10 cellular contexts compared by ENCODE assay signal in genomic region chr6:21264288-21264818, GRCh38.
DNase-seq lines count a peak whose midpoint lies in the region; ATAC-seq and TF ChIP-seq lines count a peak whose summit lies in the region.
"Had no signal": no experiment of that assay in that cellular context is flagged by ENCODE, and none has a peak within 500 bp of the region (broad histone marks: within the 10 kb centered on the region; RNA-seq: fewer than 3 reads in every experiment).

No MANE protein-coding gene starts in this region.

- no peak overlapping the region for H3K4me3 Mint-ChIP-seq in stimulated activated memory B cell treated with anti-CD40 and anti-IgM and Interleukin-4, amounts not matched to agents 10 μg/mL and 1 μg/mL and 100 μg/mL, for 72 hours

- H3K23ac ChIP-seq in neuronal stem cell (ENCODE audit: low read depth, low read length, poor library complexity): no peak overlapping the region

- H2BK120ac ChIP-seq in neuronal stem cell (ENCODE audit: low read depth, low read length): no peak overlapping the region

- no peaks in the 10 kb centered on the region for H3K9me3 ChIP-seq in Loucy (ENCODE audit: insufficient read depth, low read depth, low read length)
- H3K9me3 ChIP-seq in neuronal stem cell (replicated peaks in 1 of 2; ENCODE audit: control insufficient read depth in 2 of 2, insufficient read depth in 1 of 2, low read depth in 1 of 2, low read length in 2 of 2): peaks cover 0 to 3% of the 10 kb centered on the region in 2 donors

- no peaks in the 10 kb centered on the region for H3K36me3 Mint-ChIP-seq in stimulated activated memory B cell treated with anti-CD40 and anti-IgM and Interleukin-4, amounts not matched to agents 10 μg/mL and 1 μg/mL and 100 μg/mL, for 72 hours

- H2AFZ ChIP-seq in Loucy (ENCODE audit: low read length) (peak overlapping the region; percentile 8), neuronal stem cell (ENCODE audit: low read length) (peak overlapping the region; percentile 44)

- DNase-seq in NCI-H526 treated with DMSO at 0.1 percent for 48 hours (lab: John Stamatoyannopoulos, UW) (peak; percentile 26), NCI-H526 (lab: John Stamatoyannopoulos, UW) (no peak), NCI-H774 (lab: John Stamatoyannopoulos, UW) (peak; percentile 23), neuronal stem cell (ENCODE audit: low spot score) (no peak), SW 1271 (lab: John Stamatoyannopoulos, UW) (no peak), epidermal melanocyte (ENCODE audit: insufficient read length, low spot score) (no peak)
- DNase-seq: activated CD4-positive, CD25-positive, alpha-beta regulatory T cell; GDM1 had no signal

- no peak overlapping the region for H2BK15ac ChIP-seq in neuronal stem cell (ENCODE audit: low read length)

- no peaks in the 10 kb centered on the region for H3K9me3 Mint-ChIP-seq in stimulated activated memory B cell treated with anti-CD40 and anti-IgM and Interleukin-4, amounts not matched to agents 10 μg/mL and 1 μg/mL and 100 μg/mL, for 72 hours

- no peak overlapping the region for H2BK5ac ChIP-seq in neuronal stem cell (ENCODE audit: low read length)

- no peaks in the 10 kb centered on the region for H3K27me3 Mint-ChIP-seq in stimulated activated memory B cell treated with anti-CD40 and anti-IgM and Interleukin-4, amounts not matched to agents 10 μg/mL and 1 μg/mL and 100 μg/mL, for 72 hours

- H3K4me2 ChIP-seq in Loucy (ENCODE audit: low read depth, low read length, poor library complexity, severe bottlenecking) (peak overlapping the region; percentile 72), neuronal stem cell (ENCODE audit: insufficient read depth, low read length, poor library complexity, severe bottlenecking) (no peak overlapping the region)

- TF ChIP-seq CTCF in Loucy (conservative IDR thresholded peaks at IDR 0.05; ENCODE audit: low read length): no peak

- no peak overlapping the region for H3K27ac Mint-ChIP-seq in stimulated activated memory B cell treated with anti-CD40 and anti-IgM and Interleukin-4, amounts not matched to agents 10 μg/mL and 1 μg/mL and 100 μg/mL, for 72 hours

- no peaks in the 10 kb centered on the region for H3K79me1 ChIP-seq in neuronal stem cell (ENCODE audit: low read depth, low read length)

- ATAC-seq in stimulated activated memory B cell treated with anti-CD40 and anti-IgM and Interleukin-4, amounts not matched to agents 10 μg/mL and 1 μg/mL and 100 μg/mL, for 72 hours: no peak

- H3K4me3 ChIP-seq in Loucy (ENCODE audit: low read length, poor library complexity, severe bottlenecking) (peak overlapping the region; percentile 58), neuronal stem cell (ENCODE audit: low read length in 2 of 2) (no peak overlapping the region)

- no peak overlapping the region for H4K91ac ChIP-seq in neuronal stem cell (ENCODE audit: low read depth, low read length, poor library complexity)

- no peak overlapping the region for H2AK5ac ChIP-seq in neuronal stem cell (ENCODE audit: low read depth, low read length)

- no peaks in the 10 kb centered on the region for H4K20me1 ChIP-seq in Loucy (ENCODE audit: insufficient read depth, low read length, poor library complexity, severe bottlenecking)

- no peaks in the 10 kb centered on the region for H3K79me2 ChIP-seq in Loucy (ENCODE audit: insufficient read depth, low read length)

- no peaks in the 10 kb centered on the region for H3K27me3 ChIP-seq in Loucy (ENCODE audit: insufficient read depth, low read length, poor library complexity, severe bottlenecking)
- H3K27me3 ChIP-seq in neuronal stem cell (ENCODE audit: control insufficient read depth in 3 of 3, insufficient read depth in 3 of 3, low read depth in 1 of 3, low read length in 3 of 3): no peaks in the 10 kb centered on the region

- no CpG with 5 or more reads among the region's 8 CpGs for WGBS in neuronal stem cell (ENCODE audit: extremely low coverage in 2 of 2, insufficient read length in 2 of 2, insufficient replicate concordance in 1 of 2), 2 donors

- no peaks in the 10 kb centered on the region for H3F3A ChIP-seq in Loucy (ENCODE audit: low read depth)

- no peak overlapping the region for H4K8ac ChIP-seq in neuronal stem cell (ENCODE audit: low read depth, low read length)

- H2BK12ac ChIP-seq in neuronal stem cell (ENCODE audit: low read length): no peak overlapping the region

- peaks cover 18% of the 10 kb centered on the region for H3K4me1 Mint-ChIP-seq in stimulated activated memory B cell treated with anti-CD40 and anti-IgM and Interleukin-4, amounts not matched to agents 10 μg/mL and 1 μg/mL and 100 μg/mL, for 72 hours

- H3K4ac ChIP-seq in neuronal stem cell (ENCODE audit: low read length): no peak overlapping the region

- H3K9me2 ChIP-seq in Loucy (replicated peaks; ENCODE audit: low read depth, low read length): no peaks in the 10 kb centered on the region

- H3K27ac ChIP-seq in neuronal stem cell (replicated peaks; ENCODE audit: low read length): no peak overlapping the region

- no peaks in the 10 kb centered on the region for H3K36me3 ChIP-seq in Loucy (ENCODE audit: insufficient read depth, low read length)
- no peaks in the 10 kb centered on the region for H3K36me3 ChIP-seq in neuronal stem cell (replicated peaks in 1 of 2; ENCODE audit: control insufficient read depth in 2 of 2, insufficient read depth in 2 of 2, low read length in 2 of 2)

- H3K4me1 ChIP-seq in Loucy (ENCODE audit: insufficient read depth, low read length, poor library complexity, severe bottlenecking): peaks cover 23% of the 10 kb centered on the region
- no peaks in the 10 kb centered on the region for H3K4me1 ChIP-seq in neuronal stem cell (ENCODE audit: control insufficient read depth in 2 of 2, insufficient read depth in 1 of 2, low read depth in 1 of 2, low read length in 2 of 2)

- H3K14ac ChIP-seq in neuronal stem cell (ENCODE audit: low read length): no peak overlapping the region

- H3K9ac ChIP-seq in Loucy (ENCODE audit: low read depth, low read length, poor library complexity, severe bottlenecking): peak overlapping the region; percentile 46
- H3K9ac ChIP-seq in neuronal stem cell (ENCODE audit: low read depth, low read length, poor library complexity): no peak overlapping the region

- H3K18ac ChIP-seq in neuronal stem cell (ENCODE audit: low read length): peak overlapping the region; percentile 17

Comparison
In these comparisons a context has a peak if more than half of its experiments do, and no peak if none do; other contexts are left out.
1. DNase-seq: peak in NCI-H526 treated with DMSO at 0.1 percent for 48 hours (single experiment) and NCI-H774 (single experiment); none in NCI-H526 (0 of 2), neuronal stem cell (single experiment), SW 1271 (0 of 2) and epidermal melanocyte (single experiment).